7 cellular contexts compared by ENCODE assay signal in genomic region chr6:127554435-127555006, GRCh38. TPM values are rescaled to one million over a fixed set of nuclear protein-coding genes. Genes with fewer than 3 reads are reported as not detected.
A peak's percentile ranks its signal among the peaks of the same experiment; 100 is the strongest.
DNase-seq lines count a peak whose midpoint lies in the region; ATAC-seq lines count a peak whose summit lies in the region.

No MANE protein-coding gene starts in this region.

- no CpG with 5 or more reads among the region's 2 CpGs for WGBS in iPS DF 6.9 (ENCODE audit: insufficient coverage, insufficient read length)

- no peak overlapping the region for H3K4me3 ChIP-seq in iPS DF 6.9 (ENCODE audit: low read length)

- H3K36me3 ChIP-seq in iPS DF 6.9 (ENCODE audit: control insufficient read depth, insufficient read depth, low read length): no peaks in the 10 kb centered on the region

- no peaks in the 10 kb centered on the region for H3K27me3 ChIP-seq in iPS DF 6.9 (ENCODE audit: control insufficient read depth, insufficient read depth, low read length)

- no peaks in the 10 kb centered on the region for H3K4me1 ChIP-seq in iPS DF 6.9 (ENCODE audit: control insufficient read depth, insufficient read depth, low read length)

- H3K27ac ChIP-seq in iPS DF 6.9 (ENCODE audit: low read length): no peak overlapping the region

- no peaks in the 10 kb centered on the region for H3K9me3 ChIP-seq in iPS DF 6.9 (ENCODE audit: control insufficient read depth, insufficient read depth, low read length)

- peak; percentile 67 for DNase-seq in EL
- peak; percentile 62 for DNase-seq in M059J (ENCODE audit: low read depth)
- peak; percentile 21 for DNase-seq in SKM-1 treated with dmso at 0.1 percent for 144 hours (lab: John Stamatoyannopoulos, UW; ENCODE audit: unreplicated experiment)
- peak; percentile 29 for DNase-seq in iPS DF 6.9 (ENCODE audit: low read depth, low spot score)
- no peak for DNase-seq in middle frontal gyrus (ENCODE audit: extremely low spot score, low spot score)
- no peak for DNase-seq in sciatic nerve (ENCODE audit: low spot score)

- ATAC-seq in GM21447 (IDR thresholded peaks at IDR 0.05; ENCODE audit: unreplicated experiment): peak; percentile 54
- ATAC-seq in sciatic nerve: no peak

- intact Hi-C loops in sciatic nerve (cut with DNase I): no loop called here

RNA-seq across cellular contexts. Expression of gene C6orf58, which starts 22.5 kb away (rescaled TPM):
- total RNA-seq in M059J (2014; rRNA removed; shearing (Covaris generic)): 0.64 TPM in 1 of 2 replicates, not detected in the other
- not detected for total RNA-seq in sciatic nerve

Comparison
In these comparisons a context has a peak if more than half of its experiments do, and no peak if none do; other contexts are left out.
1. DNase-seq: peak in EL (single experiment), M059J (single experiment), SKM-1 treated with dmso at 0.1 percent for 144 hours (single experiment) and iPS DF 6.9 (single experiment); none in middle frontal gyrus (single experiment) and sciatic nerve (single experiment).